ENCODE assay signal across 23 cellular contexts in the genomic region with DNA sequence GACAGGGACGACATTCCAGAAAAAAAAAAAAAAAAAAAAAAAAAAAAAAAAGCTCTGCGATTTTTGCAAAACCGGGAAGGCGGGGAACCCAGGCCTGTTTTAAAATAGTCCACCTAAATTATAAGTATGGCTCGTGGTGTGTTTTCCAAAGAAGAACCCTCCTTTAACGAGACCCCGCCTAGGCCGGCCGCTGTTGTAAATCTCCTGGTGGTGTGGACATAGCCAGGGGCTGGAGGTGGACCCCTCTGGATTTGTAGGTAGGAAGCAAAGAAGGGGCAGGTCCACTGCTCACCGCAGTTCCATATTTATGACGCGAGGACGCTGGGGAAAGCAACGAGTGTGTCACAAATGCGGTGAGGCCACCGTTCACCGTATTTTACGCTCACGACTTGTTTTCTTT.
"Had no signal": no experiment of that assay in that cellular context is flagged by ENCODE, and none has a peak within 500 bp of the region (broad histone marks: within the 10 kb centered on the region; RNA-seq: fewer than 3 reads in every experiment).

No MANE protein-coding gene starts in this region.

- H3K4me3 ChIP-seq: MG63, PC-9, SJCRH30, SK-N-MC had no signal

- H3K27ac ChIP-seq: PC-9, RWPE1, SJCRH30, SK-N-MC had no signal

- H3K36me3 ChIP-seq: MG63, SJCRH30 had no signal

- H3K4me2 ChIP-seq: PC-9 had no signal

- DNase-seq: Kasumi-1, MG63, NCI-H1048, NCI-H1092 treated with DMSO at 0.1 percent for 48 hours, NCI-H1436, NCI-H1694, NCI-H187, NCI-H2029, NCI-H2081, NCI-H2171 treated with DMSO at 0.1 percent for 48 hours, NCI-H2227 treated with DMSO at 0.1 percent for 48 hours, NCI-H345, NCI-H446, NCI-H510A treated with DMSO at 0.1 percent for 48 hours, NCI-H524 treated with DMSO at 0.1 percent for 48 hours, PC-9, SHP77, SIG-M5, SJCRH30 had no signal

- H2AFZ ChIP-seq: PC-9 had no signal

- H3K27me3 ChIP-seq: MG63, SJCRH30 had no signal

- H3K9me3 ChIP-seq: MG63, SJCRH30 had no signal

- H3K4me1 ChIP-seq: SJCRH30 had no signal

- ATAC-seq: Panc1, SK-N-SH treated with all-trans-retinoic acid at 6 μM for 48 hours had no signal
